ENCODE assay signal across 15 cellular contexts in genomic region chr11:8707541-8708270, GRCh38. TPM values are rescaled to one million over a fixed set of nuclear protein-coding genes. Genes with fewer than 3 reads are reported as not detected.
DNase-seq lines count a peak whose midpoint lies in the region; ATAC-seq and TF ChIP-seq lines count a peak whose summit lies in the region.
"Had no signal": no experiment of that assay in that cellular context is flagged by ENCODE, and none has a peak within 500 bp of the region (broad histone marks: within the 10 kb centered on the region; RNA-seq: fewer than 3 reads in every experiment).

No MANE protein-coding gene starts in this region.

- no peaks in the 10 kb centered on the region for H3K79me2 ChIP-seq in hepatocyte

- H3K4me3 ChIP-seq in HUES48 (ENCODE audit: low read depth, low read length) (no peak overlapping the region), hepatocyte (no peak overlapping the region), skin epidermis (no peak overlapping the region)
- H3K4me3 ChIP-seq: PC-9 had no signal

- H3K9me3 ChIP-seq in HUES48 (ENCODE audit: control insufficient read depth, insufficient read depth, low read length) (no peaks in the 10 kb centered on the region), hepatocyte (ENCODE audit: low read depth) (no peaks in the 10 kb centered on the region)

- H3K36me3 ChIP-seq in HUES48 (ENCODE audit: control insufficient read depth, insufficient read depth, low read length), result peaks cover 6% of the 10 kb centered on the region; the same call in 1 of the 2 replicates
- H3K36me3 ChIP-seq in hepatocyte (replicated peaks; ENCODE audit: insufficient read depth, low read depth), result no peaks in the 10 kb centered on the region

- H3K4me2 ChIP-seq in hepatocyte, result no peak overlapping the region
- H3K4me2 ChIP-seq: PC-9 had no signal

- DNase-seq in hepatocyte (ENCODE audit: low spot score) (no peak), NCI-H1694 treated with DMSO at 0.1 percent for 48 hours (lab: John Stamatoyannopoulos, UW) (no peak), T-cell (no peak)
- DNase-seq: dermis blood vessel endothelial cell; NCI-H1105; PC-9; stimulated activated naive B cell treated with anti-CD40 and anti-IgM and Interleukin-4, amounts not matched to agents 10 μg/mL and 1 μg/mL and 100 μg/mL, for 72 hours had no signal

- H3K27me3 Mint-ChIP-seq in T-cell, result peaks cover 4 to 13% of the 10 kb centered on the region in 2 donors
- H3K27me3 Mint-ChIP-seq: stimulated activated naive B cell treated with anti-CD40 and anti-IgM and Interleukin-4, amounts not matched to agents 10 μg/mL and 1 μg/mL and 100 μg/mL, for 72 hours had no signal

- no peak for TF ChIP-seq CTCF in hepatocyte (IDR thresholded peaks at IDR 0.05; ENCODE audit: poor library complexity)

- no peak overlapping the region for H3K9ac ChIP-seq in HUES48 (ENCODE audit: low read depth, low read length)

- CTCF ChIA-PET in T-cell (lab: Charles Lee), result no interaction called here

- H3K27me3 ChIP-seq in HUES48 (ENCODE audit: control insufficient read depth, insufficient read depth, low read length) (no peaks in the 10 kb centered on the region), hepatocyte (no peaks in the 10 kb centered on the region)

- H4K20me1 ChIP-seq in hepatocyte (ENCODE audit: insufficient read depth, poor library complexity, severe bottlenecking), result no peaks in the 10 kb centered on the region

- H3K4me1 ChIP-seq in HUES48 (ENCODE audit: control insufficient read depth, insufficient read depth, low read length) (peaks cover 11% of the 10 kb centered on the region; the same call in 1 of the 2 replicates), hepatocyte (ENCODE audit: insufficient read depth) (peaks cover 3% of the 10 kb centered on the region)

- H3K27ac Mint-ChIP-seq in T-cell, result no peak overlapping the region
- H3K27ac Mint-ChIP-seq: stimulated activated naive B cell treated with anti-CD40 and anti-IgM and Interleukin-4, amounts not matched to agents 10 μg/mL and 1 μg/mL and 100 μg/mL, for 72 hours had no signal

- no peak overlapping the region for H3K4me3 Mint-ChIP-seq in T-cell
- H3K4me3 Mint-ChIP-seq: stimulated activated naive B cell treated with anti-CD40 and anti-IgM and Interleukin-4, amounts not matched to agents 10 μg/mL and 1 μg/mL and 100 μg/mL, for 72 hours had no signal

- POLR2A ChIA-PET in T-cell (lab: Charles Lee), result no interaction called here

- H3K36me3 Mint-ChIP-seq in T-cell, result no peaks in the 10 kb centered on the region

- ATAC-seq in HG02678 (IDR thresholded peaks at IDR 0.05; ENCODE audit: unreplicated experiment) (no peak), HG03159 (IDR thresholded peaks at IDR 0.05; ENCODE audit: unreplicated experiment) (no peak), T-cell (replicated peaks in 1 of 4) (no peak)
- ATAC-seq: HCT116; stimulated activated naive B cell treated with anti-CD40 and anti-IgM and Interleukin-4, amounts not matched to agents 10 μg/mL and 1 μg/mL and 100 μg/mL, for 72 hours had no signal

- H2AFZ ChIP-seq in hepatocyte, result no peak overlapping the region
- H2AFZ ChIP-seq: PC-9 had no signal

- 84% methylated on average over 10 of the region's 10 CpGs for whole genome bisulfite sequencing in hepatocyte (ENCODE audit: low lambda C conversion rate, missing lambda C conversion rate)

- H3K9me2 ChIP-seq in hepatocyte (replicated peaks; ENCODE audit: insufficient read depth), result no peaks in the 10 kb centered on the region

- H3K27ac ChIP-seq in HUES48 (ENCODE audit: low read depth, low read length) (peak overlapping the region; percentile 32), angular gyrus (ENCODE audit: low read depth, low read length) (peak overlapping the region; percentile 34), hepatocyte (peak overlapping the region; percentile 78), skin epidermis (peak overlapping the region in 15 of 21 experiments; percentile 12 to 78 (median 61))
- H3K27ac ChIP-seq: HL-60, PC-9, VCaP had no signal

- H3K4me1 Mint-ChIP-seq in T-cell, result no peaks in the 10 kb centered on the region

- H3K9me3 Mint-ChIP-seq in T-cell, result no peaks in the 10 kb centered on the region
- H3K9me3 Mint-ChIP-seq: stimulated activated naive B cell treated with anti-CD40 and anti-IgM and Interleukin-4, amounts not matched to agents 10 μg/mL and 1 μg/mL and 100 μg/mL, for 72 hours had no signal

RNA-seq across cellular contexts. Expression of gene RPL27A, which starts 25.1 kb away (rescaled TPM):
- 818 and 854 TPM in 2 replicates for total RNA-seq in hepatocyte
- polyA plus RNA-seq in hepatocyte, result 803 and 849 TPM in 2 replicates
- total RNA-seq in T-cell, result 1,000 to 10,000 TPM; 1,339 to 2,234 (median 1,487) TPM

RNA-seq across cellular contexts. Expression of gene TRIM66, which starts 25.2 kb away (rescaled TPM):
- total RNA-seq in hepatocyte (1.2 and 4.7 TPM in 2 replicates), T-cell (10 to 100 TPM; 17.9 to 23.5 (median 23.4) TPM)
- 1.4 and 2.1 TPM in 2 replicates for polyA plus RNA-seq in hepatocyte
